In the genomic region with DNA sequence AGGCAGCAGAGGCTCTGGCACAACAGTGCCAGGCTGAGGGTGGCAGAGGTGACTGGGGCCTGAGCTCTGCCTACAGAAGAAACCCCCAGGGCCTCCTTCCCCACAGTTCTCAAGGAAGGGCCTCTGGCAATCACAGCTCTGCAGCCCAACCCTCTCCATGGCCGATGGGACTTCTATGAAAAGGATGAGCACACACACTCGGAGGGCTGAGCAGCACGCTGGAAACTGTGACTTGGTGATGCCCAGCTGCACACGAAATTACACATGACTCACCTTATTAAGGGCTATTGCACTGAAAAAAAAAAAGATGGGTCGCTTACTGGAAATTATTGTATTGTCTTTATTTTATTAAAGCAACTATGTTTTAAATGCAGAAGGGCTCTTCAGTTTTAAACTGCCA, we compare ENCODE assay signal across 30 cellular contexts. TPM values are rescaled to one million over a fixed set of nuclear protein-coding genes. Genes with fewer than 3 reads are reported as not detected.
"Had no signal": no experiment of that assay in that cellular context is flagged by ENCODE, and none has a peak within 500 bp of the region (broad histone marks: within the 10 kb centered on the region; RNA-seq: fewer than 3 reads in every experiment).

No MANE protein-coding gene starts in this region.

- DNase-seq: effector memory CD8-positive, alpha-beta T cell; erythroblast; foreskin fibroblast; gastrocnemius medialis; heart left ventricle; kidney; left cardiac atrium; left ventricle myocardium inferior; mammary epithelial cell; mesendoderm; midbrain; naive thymus-derived CD8-positive, alpha-beta T cell; nephron progenitor cell; nucleus accumbens; stimulated activated CD4-positive, alpha-beta T cell treated with anti-CD3 and anti-CD28 coated beads, Interleukin-12 subunit alpha, Interleukin-12 subunit beta, amount 100 ng/mL, for 4 hours; stimulated activated CD4-positive, alpha-beta T cell treated with anti-CD3 and anti-CD28 coated beads, Interleukin-1b, Interleukin-23, amount 100 ng/mL, for 48 hours; stimulated activated CD4-positive, alpha-beta T cell treated with anti-CD3 and anti-CD28 coated beads, Interleukin-4, amount 100 ng/mL, for 24 hours; stimulated activated naive CD8-positive, alpha-beta T cell treated with anti-CD3 and anti-CD28 coated beads, Interleukin-15, Interleukin-2, amounts not matched to agents 100 U/mL and 50 U/mL, for 24 hours; substantia nigra; testis; upper lobe of left lung had no signal

- ATAC-seq: effector memory CD8-positive, alpha-beta T cell; gastrocnemius medialis; heart left ventricle; left cardiac atrium; naive thymus-derived CD8-positive, alpha-beta T cell; sciatic nerve; stimulated activated memory B cell treated with anti-CD40 and anti-IgM and Interleukin-4, amounts not matched to agents 10 μg/mL and 1 μg/mL and 100 μg/mL, for 72 hours; stimulated activated naive CD8-positive, alpha-beta T cell treated with anti-CD3 and anti-CD28 coated beads, Interleukin-15, Interleukin-2, amounts not matched to agents 100 U/mL and 50 U/mL, for 24 hours had no signal

RNA-seq across cellular contexts. Expression of a gene that starts 42.9 kb away (rescaled TPM):
- total RNA-seq: dermis microvascular lymphatic vessel endothelial cell; gastrocnemius medialis; glomerular endothelial cell; heart left ventricle; hepatocyte; kidney; left cardiac atrium; left ventricle myocardium inferior; mammary epithelial cell; naive thymus-derived CD8-positive, alpha-beta T cell; osteocyte; right atrium auricular region; sciatic nerve; smooth muscle cell; tibial nerve had no signal
- polyA plus RNA-seq: heart left ventricle; hepatocyte; mammary epithelial cell; naive thymus-derived CD8-positive, alpha-beta T cell; smooth muscle cell had no signal
